ENCODE assay signal across 10 cellular contexts in the genomic region with DNA sequence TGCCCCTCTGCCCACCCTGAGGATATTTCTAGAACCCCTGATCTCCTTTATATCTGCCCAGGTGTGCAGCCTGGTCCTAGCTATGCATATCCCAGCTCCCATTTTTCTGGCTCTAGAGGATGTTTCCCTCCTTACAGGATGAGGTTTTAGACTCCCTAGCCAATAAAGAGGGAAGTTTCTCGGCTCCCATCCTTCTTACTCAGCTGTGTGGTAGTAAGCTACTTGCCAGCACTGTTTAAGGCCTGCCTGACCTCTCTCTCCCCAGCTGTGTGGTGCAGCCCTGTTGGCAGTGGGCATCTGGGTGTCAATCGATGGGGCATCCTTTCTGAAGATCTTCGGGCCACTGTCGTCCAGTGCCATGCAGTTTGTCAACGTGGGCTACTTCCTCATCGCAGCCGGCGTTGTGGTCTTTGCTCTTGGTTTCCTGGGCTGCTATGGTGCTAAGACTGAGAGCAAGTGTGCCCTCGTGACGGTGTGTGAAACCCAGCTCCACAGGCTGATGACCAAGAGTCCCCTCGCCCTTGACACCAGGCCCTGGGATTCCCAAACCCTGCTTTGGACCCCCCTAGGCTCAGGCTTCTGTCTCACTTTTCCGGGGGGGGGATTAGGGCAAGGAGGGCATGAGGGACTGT. TPM values are rescaled to one million over a fixed set of nuclear protein-coding genes. Genes with fewer than 3 reads are reported as not detected.
DNase-seq lines count a peak whose midpoint lies in the region; ATAC-seq, FAIRE-seq and TF ChIP-seq lines count a peak whose summit lies in the region.
"Had no signal": no experiment of that assay in that cellular context is flagged by ENCODE, and none has a peak within 500 bp of the region (broad histone marks: within the 10 kb centered on the region; RNA-seq: fewer than 3 reads in every experiment).

No MANE protein-coding gene starts in this region.

- peaks cover 22% of the 10 kb centered on the region for H3K4me1 Mint-ChIP-seq in astrocyte (ENCODE audit: low read depth, unreplicated experiment)

- ATAC-seq in GM21529 (IDR thresholded peaks at IDR 0.05; ENCODE audit: unreplicated experiment): peak; percentile 50
- no peak for ATAC-seq in HG03442 (IDR thresholded peaks at IDR 0.05; ENCODE audit: unreplicated experiment)

- H3K27ac Mint-ChIP-seq in astrocyte (ENCODE audit: unreplicated experiment): peak overlapping the region; percentile 83

- H3K4me1 ChIP-seq in astrocyte (ENCODE audit: insufficient read depth, low read length) (peaks cover 28% of the 10 kb centered on the region), muscle layer of duodenum (ENCODE audit: control insufficient read depth in 1 of 2, insufficient read depth in 2 of 2, low read length in 2 of 2) (peaks cover 11 to 16% of the 10 kb centered on the region in 2 donors)

- H3K4me2 ChIP-seq in astrocyte (ENCODE audit: low read length): peak overlapping the region; percentile 59

- H3K4me3 ChIP-seq in astrocyte (ENCODE audit: insufficient read depth, low read depth, low read length) (no peak overlapping the region), muscle layer of duodenum (ENCODE audit: low read depth in 1 of 2, low read length in 2 of 2) (no peak overlapping the region), dorsolateral prefrontal cortex (no peak overlapping the region)

- no peaks in the 10 kb centered on the region for H4K20me1 ChIP-seq in astrocyte (ENCODE audit: insufficient read depth, low read length)

- DNase-seq in astrocyte (ENCODE audit: low read depth) (no peak), dorsolateral prefrontal cortex (no peak), T-helper 1 cell (no peak)
- no peak for DNase-seq in activated CD4-positive, CD25-positive, alpha-beta regulatory T cell treated with anti-CD3 and anti-CD28 coated beads, Interleukin-2, amount 50 U/mL, for 72 hours
- DNase-seq: effector CD8-positive, alpha-beta T cell; NCI-H1092 had no signal

- no peaks in the 10 kb centered on the region for H3K27me3 ChIP-seq in astrocyte (ENCODE audit: insufficient read depth, low read length)
- no peaks in the 10 kb centered on the region for H3K27me3 ChIP-seq in muscle layer of duodenum (ENCODE audit: low read depth, low read length)
- no peaks in the 10 kb centered on the region for H3K27me3 ChIP-seq in dorsolateral prefrontal cortex

- no peak for FAIRE-seq in astrocyte (lab: Jason Lieb, UNC)

- H3K27ac ChIP-seq in 22Rv1 (peak overlapping the region; percentile 99), astrocyte (ENCODE audit: low read depth, low read length) (peak overlapping the region; percentile 88), muscle layer of duodenum (ENCODE audit: low read length) (peak overlapping the region; percentile 86), dorsolateral prefrontal cortex (peak overlapping the region in 22 of 59 donors; percentile 14 to 78 (median 46))

- no peaks in the 10 kb centered on the region for H3K27me3 Mint-ChIP-seq in astrocyte (ENCODE audit: low read depth, unreplicated experiment)

- H3K9me3 ChIP-seq in astrocyte (ENCODE audit: insufficient read depth, low read depth, low read length): no peaks in the 10 kb centered on the region
- H3K9me3 ChIP-seq in muscle layer of duodenum (ENCODE audit: control insufficient read depth in 1 of 2, low read length in 2 of 2): no peaks in the 10 kb centered on the region

- no peaks in the 10 kb centered on the region for H3K36me3 ChIP-seq in astrocyte (ENCODE audit: insufficient read depth, low read length)
- H3K36me3 ChIP-seq in muscle layer of duodenum (ENCODE audit: control insufficient read depth in 1 of 2, insufficient read depth in 2 of 2, low read length in 2 of 2): peaks cover 0 to 6% of the 10 kb centered on the region in 2 donors

- intact Hi-C loops in dorsolateral prefrontal cortex (cut with DNase I): loop anchor here in 1 of 2 donors (5.0 kb wide), 1 partner anchor 33 kb away; no protein-coding TSS in a partner anchor

- no peak overlapping the region for H2AFZ ChIP-seq in astrocyte (ENCODE audit: low read depth, low read length)

- no peaks in the 10 kb centered on the region for H3K79me2 ChIP-seq in astrocyte (ENCODE audit: insufficient read depth, low read length)

- no peak for TF ChIP-seq CTCF in 22Rv1 (IDR thresholded peaks at IDR 0.05)
- TF ChIP-seq CTCF in astrocyte (IDR thresholded peaks at IDR 0.05; ENCODE audit: insufficient read depth, low read depth, low read length): no peak
- no peak for TF ChIP-seq CTCF in dorsolateral prefrontal cortex (IDR thresholded peaks at IDR 0.05 in 54 of 56, conservative IDR thresholded peaks at IDR 0.05 in 2 of 56; ENCODE audit: low read depth in 1 of 56, partially characterized antibody in 56 of 56)

- no peaks in the 10 kb centered on the region for H3K9me3 Mint-ChIP-seq in astrocyte (ENCODE audit: unreplicated experiment)

- peak overlapping the region; percentile 64 for H3K4me3 Mint-ChIP-seq in astrocyte (ENCODE audit: unreplicated experiment)

- H3K36me3 Mint-ChIP-seq in astrocyte (ENCODE audit: low read depth, unreplicated experiment): peaks cover 5% of the 10 kb centered on the region

- peak overlapping the region; percentile 64 for H3K9ac ChIP-seq in astrocyte (ENCODE audit: low read length)

RNA-seq across cellular contexts. Expression of gene P3R3URF, which starts 7.8 kb away (rescaled TPM):
- total RNA-seq in astrocyte: not detected in 2 replicates
- not detected for total RNA-seq in dorsolateral prefrontal cortex

RNA-seq across cellular contexts. Expression of gene TSPAN1, which starts 9.2 kb away (rescaled TPM):
- total RNA-seq in astrocyte: 1.7 and 2.2 TPM in 2 replicates
- 1 to 10 TPM in 113 of 120 experiments, under 1 TPM in 7; 0.32 to 5.8 (median 2.6) TPM for total RNA-seq in dorsolateral prefrontal cortex

RNA-seq across cellular contexts. Expression of gene POMGNT1, which starts 14.2 kb away (rescaled TPM):
- total RNA-seq in astrocyte (55.1 and 57.8 TPM in 2 replicates), dorsolateral prefrontal cortex (100 to 1,000 TPM in 32 of 120 experiments, 10 to 100 TPM in 88; 58.7 to 145 (median 92.1) TPM)

RNA-seq across cellular contexts. Expression of gene LURAP1, which starts 19.1 kb away (rescaled TPM):
- total RNA-seq in astrocyte (1.3 and 1.7 TPM in 2 replicates), dorsolateral prefrontal cortex (10 to 100 TPM; 15.7 to 34.1 (median 24.1) TPM)

RNA-seq across cellular contexts. Expression of gene PIK3R3, which starts 51.6 kb away (rescaled TPM):
- total RNA-seq in astrocyte: 55.5 and 68.4 TPM in 2 replicates
- total RNA-seq in dorsolateral prefrontal cortex: 10 to 100 TPM; 17.6 to 51.8 (median 34.2) TPM
